15 cellular contexts compared by ENCODE assay signal in the genomic region with DNA sequence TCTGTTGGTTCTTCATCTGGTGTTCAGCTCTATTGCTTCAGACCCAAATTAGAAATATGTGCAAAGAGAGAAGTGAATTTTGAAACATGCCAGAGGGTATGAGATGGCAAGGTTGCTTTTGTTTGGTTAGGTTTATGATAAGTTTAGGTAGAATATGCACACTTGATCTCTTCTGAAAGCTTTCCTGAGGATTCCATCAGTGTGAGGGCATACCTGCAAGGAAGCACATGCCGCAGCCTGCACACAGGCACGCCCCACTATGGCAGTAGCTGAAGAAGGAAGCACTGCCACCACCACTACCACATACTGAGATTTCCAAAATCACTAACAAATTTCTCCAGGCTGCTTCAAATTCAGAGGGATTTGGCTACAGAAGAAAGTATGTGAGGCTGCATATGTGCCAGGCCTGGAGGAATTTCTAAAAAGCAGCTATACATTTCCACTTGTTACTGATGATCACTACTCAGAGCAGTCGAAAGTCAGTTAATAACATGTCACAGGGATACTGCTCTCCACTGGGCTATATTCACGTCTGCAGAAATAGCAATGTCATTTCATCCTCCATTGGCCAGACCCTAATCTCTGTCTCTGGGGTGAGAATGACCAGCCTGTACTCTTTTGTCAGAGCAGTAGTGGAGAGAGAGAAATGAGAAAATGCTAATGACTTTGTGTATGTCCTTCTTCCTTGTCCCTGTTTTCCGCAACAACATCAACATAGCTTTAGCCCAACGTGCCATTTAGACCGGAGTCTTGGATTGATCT.
"Had no signal": no experiment of that assay in that cellular context is flagged by ENCODE, and none has a peak within 500 bp of the region (broad histone marks: within the 10 kb centered on the region; RNA-seq: fewer than 3 reads in every experiment).

No MANE protein-coding gene starts in this region.

- DNase-seq: activated B cell treated with CpG ODN at 0.5 μM for 24 hours; activated CD4-positive, alpha-beta T cell treated with anti-CD3 and anti-CD28 coated beads for 48 hours; activated CD8-positive, alpha-beta memory T cell treated with anti-CD3 and anti-CD28 coated beads, Interleukin-2, amount 50 U/mL, for 4 hours; activated CD8-positive, alpha-beta T cell treated with anti-CD3 and anti-CD28 coated beads, Interleukin-2, amount 10 ng/mL, durations not matched to agents 7 days and 5 days; aorta; kidney; mesenchymal stem cell; ovary; stimulated activated CD4-positive, alpha-beta T cell treated with anti-CD3 and anti-CD28 coated beads, Interleukin-12 subunit alpha, Interleukin-12 subunit beta, amount 100 ng/mL, for 4 hours; stimulated activated CD4-positive, alpha-beta T cell treated with anti-CD3 and anti-CD28 coated beads, Interleukin-2, amount 100 ng/mL, for 24 hours; stomach had no signal

- H3K27me3 Mint-ChIP-seq: activated B cell treated with CpG ODN at 0.5 μM for 24 hours; dendritic cell treated with granulocyte-macrophage colony-stimulating factor and Interleukin-4, amounts not matched to agents 40 ng/mL and 50 ng/mL, for 4 days had no signal

- H3K4me3 ChIP-seq: hepatocyte, ovary, stomach, thoracic aorta had no signal

- H3K27ac ChIP-seq: hepatocyte, ovary, stomach, thoracic aorta had no signal

- ATAC-seq: activated CD8-positive, alpha-beta T cell treated with anti-CD3 and anti-CD28 coated beads, Interleukin-2, amount 10 ng/mL, durations not matched to agents 7 days and 5 days had no signal

- H3K4me1 Mint-ChIP-seq: activated B cell treated with CpG ODN at 0.5 μM for 24 hours had no signal

- H3K36me3 ChIP-seq: ovary had no signal

- H3K9me3 ChIP-seq: ovary, stomach, thoracic aorta had no signal

- H3K4me3 Mint-ChIP-seq: activated B cell treated with CpG ODN at 0.5 μM for 24 hours; activated CD8-positive, alpha-beta T cell treated with anti-CD3 and anti-CD28 coated beads, Interleukin-2, amount 10 ng/mL, durations not matched to agents 7 days and 5 days; dendritic cell treated with granulocyte-macrophage colony-stimulating factor and Interleukin-4, amounts not matched to agents 40 ng/mL and 50 ng/mL, for 4 days; neural crest cell had no signal

- H3K27ac Mint-ChIP-seq: activated B cell treated with CpG ODN at 0.5 μM for 24 hours; activated CD8-positive, alpha-beta T cell treated with anti-CD3 and anti-CD28 coated beads, Interleukin-2, amount 10 ng/mL, durations not matched to agents 7 days and 5 days; dendritic cell treated with granulocyte-macrophage colony-stimulating factor and Interleukin-4, amounts not matched to agents 40 ng/mL and 50 ng/mL, for 4 days had no signal

- H3K27me3 ChIP-seq: hepatocyte, ovary, stomach had no signal

- H3K4me2 ChIP-seq: hepatocyte had no signal

- H3K9me3 Mint-ChIP-seq: activated B cell treated with CpG ODN at 0.5 μM for 24 hours; dendritic cell treated with granulocyte-macrophage colony-stimulating factor and Interleukin-4, amounts not matched to agents 40 ng/mL and 50 ng/mL, for 4 days; neural crest cell had no signal
